1 cellular context compared by ENCODE assay signal in the genomic region with DNA sequence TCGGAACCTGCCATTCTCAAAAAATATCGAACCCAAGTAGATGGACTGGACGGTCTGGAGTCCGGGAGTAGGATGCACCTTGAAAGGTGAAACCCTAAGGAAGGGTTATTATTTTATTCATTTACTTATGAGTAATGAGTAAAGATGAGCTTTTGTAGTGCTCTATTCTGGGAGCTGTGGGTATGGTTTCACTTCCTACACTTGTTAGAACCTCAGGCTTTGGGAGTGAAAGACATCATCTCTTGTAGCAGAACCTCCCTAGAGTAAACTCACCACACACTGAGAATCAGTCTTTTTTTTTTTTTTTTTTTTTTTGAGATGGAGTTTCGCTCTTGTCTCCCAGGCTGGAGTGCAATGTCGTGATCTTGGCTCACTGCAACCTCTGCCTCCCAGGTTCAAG.
TF ChIP-seq lines count a peak whose summit lies in the region.

No MANE protein-coding gene starts in this region.

TF ChIP-seq in GM12878, 131 proteins besides CTCF, POLR2A, EP300 and RAD21 (continued from another document):
- TF ChIP-seq RELB (IDR thresholded peaks at IDR 0.05; ENCODE audit: low read depth) (0 out of 2 replicates have a peak, but pooled peaks have one; percentile 33), POLR2AphosphoS5 (IDR thresholded peaks at IDR 0.05; ENCODE audit: low read length) (no peak), CEBPZ (IDR thresholded peaks at IDR 0.05; ENCODE audit: low read depth, low read length) (no peak), ETV6 (conservative IDR thresholded peaks at IDR 0.05 in 1 of 2, IDR thresholded peaks at IDR 0.05 in 1 of 2; ENCODE audit: borderline replicate concordance in 1 of 2, low read depth in 1 of 2) (peak in 1 of 2 experiments; percentile 33; a peak in 1 of 4 replicates), EED (IDR thresholded peaks at IDR 0.05; ENCODE audit: low read depth) (peak; percentile 71), SREBF2 (IDR thresholded peaks at IDR 0.05; ENCODE audit: low read length) (no peak), IKZF2 (IDR thresholded peaks at IDR 0.05) (peak; percentile 80 to 84; a peak in 3 of 4 replicates), DPF2 (IDR thresholded peaks at IDR 0.05) (peak; percentile 52; the same call in 1 of the 2 replicates), SPI1 (IDR thresholded peaks at IDR 0.05; ENCODE audit: borderline replicate concordance, insufficient read depth, low read depth, low read length) (peak; percentile 73; the same call in 1 of the 2 replicates), NFIC (IDR thresholded peaks at IDR 0.05; ENCODE audit: low read depth, low read length) (peak; percentile 68; the same call in 1 of the 2 replicates)
- TF ChIP-seq, protein P1, sequence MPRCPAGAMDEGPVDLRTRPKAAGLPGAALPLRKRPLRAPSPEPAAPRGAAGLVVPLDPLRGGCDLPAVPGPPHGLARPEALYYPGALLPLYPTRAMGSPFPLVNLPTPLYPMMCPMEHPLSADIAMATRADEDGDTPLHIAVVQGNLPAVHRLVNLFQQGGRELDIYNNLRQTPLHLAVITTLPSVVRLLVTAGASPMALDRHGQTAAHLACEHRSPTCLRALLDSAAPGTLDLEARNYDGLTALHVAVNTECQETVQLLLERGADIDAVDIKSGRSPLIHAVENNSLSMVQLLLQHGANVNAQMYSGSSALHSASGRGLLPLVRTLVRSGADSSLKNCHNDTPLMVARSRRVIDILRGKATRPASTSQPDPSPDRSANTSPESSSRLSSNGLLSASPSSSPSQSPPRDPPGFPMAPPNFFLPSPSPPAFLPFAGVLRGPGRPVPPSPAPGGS (IDR thresholded peaks at IDR 0.05; ENCODE audit: borderline replicate concordance, insufficient read depth, low read depth, low read length, poor library complexity, severe bottlenecking), result no peak
- TF ChIP-seq, protein P2, sequence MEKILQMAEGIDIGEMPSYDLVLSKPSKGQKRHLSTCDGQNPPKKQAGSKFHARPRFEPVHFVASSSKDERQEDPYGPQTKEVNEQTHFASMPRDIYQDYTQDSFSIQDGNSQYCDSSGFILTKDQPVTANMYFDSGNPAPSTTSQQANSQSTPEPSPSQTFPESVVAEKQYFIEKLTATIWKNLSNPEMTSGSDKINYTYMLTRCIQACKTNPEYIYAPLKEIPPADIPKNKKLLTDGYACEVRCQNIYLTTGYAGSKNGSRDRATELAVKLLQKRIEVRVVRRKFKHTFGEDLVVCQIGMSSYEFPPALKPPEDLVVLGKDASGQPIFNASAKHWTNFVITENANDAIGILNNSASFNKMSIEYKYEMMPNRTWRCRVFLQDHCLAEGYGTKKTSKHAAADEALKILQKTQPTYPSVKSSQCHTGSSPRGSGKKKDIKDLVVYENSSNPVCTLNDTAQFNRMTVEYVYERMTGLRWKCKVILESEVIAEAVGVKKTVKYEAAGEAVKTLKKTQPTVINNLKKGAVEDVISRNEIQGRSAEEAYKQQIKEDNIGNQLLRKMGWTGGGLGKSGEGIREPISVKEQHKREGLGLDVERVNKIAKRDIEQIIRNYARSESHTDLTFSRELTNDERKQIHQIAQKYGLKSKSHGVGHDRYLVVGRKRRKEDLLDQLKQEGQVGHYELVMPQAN (conservative IDR thresholded peaks at IDR 0.05), result no peak
